6 cellular contexts compared by ENCODE assay signal in genomic region chr10:34272316-34272715, GRCh38.
"Had no signal": no experiment of that assay in that cellular context is flagged by ENCODE, and none has a peak within 500 bp of the region (broad histone marks: within the 10 kb centered on the region; RNA-seq: fewer than 3 reads in every experiment).

No MANE protein-coding gene starts in this region.

- FAIRE-seq: G401.6, GM12891, GM12892, GM18507 had no signal

- DNase-seq: GDM1, GF-D8 had no signal
